In the genomic region with DNA sequence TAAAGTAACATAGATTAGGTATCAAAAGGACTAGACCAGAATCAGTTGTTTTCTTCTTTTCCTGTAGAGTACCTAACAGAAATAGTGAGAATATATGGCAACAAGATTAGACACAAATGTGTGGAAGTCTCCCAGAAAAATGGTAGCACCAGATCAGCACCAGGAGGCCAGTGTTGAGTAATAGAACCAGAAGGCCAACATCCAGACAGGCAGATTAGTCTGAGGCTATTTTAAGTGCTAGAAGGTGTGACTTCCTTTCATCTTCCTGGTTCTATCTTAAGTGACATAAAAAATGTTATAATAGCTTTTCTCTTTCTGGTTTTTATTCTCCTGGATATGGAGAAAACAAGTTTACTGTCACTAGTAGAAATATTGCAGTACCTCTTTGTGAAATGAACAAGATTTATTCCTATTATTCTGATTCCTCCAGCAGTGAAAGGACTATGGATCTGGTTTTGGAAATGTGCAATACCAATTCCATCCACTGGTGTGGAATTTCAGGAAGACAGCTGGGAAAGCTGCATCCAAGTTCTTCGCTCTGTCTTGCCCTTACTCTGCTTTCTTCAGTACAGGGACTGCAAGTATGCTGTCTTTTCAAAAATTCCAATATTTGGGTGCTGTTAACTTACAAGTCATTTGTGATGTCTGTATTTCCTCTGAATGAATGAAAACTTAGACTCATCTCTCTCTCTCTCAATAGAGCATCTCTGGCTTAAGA, we compare ENCODE assay signal across 6 cellular contexts. TPM values are rescaled to one million over a fixed set of nuclear protein-coding genes. Genes with fewer than 3 reads are reported as not detected.
A peak's percentile ranks its signal among the peaks of the same experiment; 100 is the strongest.
DNase-seq lines count a peak whose midpoint lies in the region; ATAC-seq and TF ChIP-seq lines count a peak whose summit lies in the region.

No MANE protein-coding gene starts in this region.

- H3K4me1 Mint-ChIP-seq in WTC11 (no peaks in the 10 kb centered on the region), mesothelial cell of epicardium (no peaks in the 10 kb centered on the region), CD14-positive monocyte (peaks cover 4% of the 10 kb centered on the region)

- intact Hi-C loops in CD14-positive monocyte (cut with micrococcal nuclease), result no loop called here

- H3K9me3 Mint-ChIP-seq in WTC11, result no peaks in the 10 kb centered on the region
- no peaks in the 10 kb centered on the region for H3K9me3 Mint-ChIP-seq in mesothelial cell of epicardium
- no peaks in the 10 kb centered on the region for H3K9me3 Mint-ChIP-seq in CD14-positive monocyte

- peak; percentile 94 for ATAC-seq in WTC11
- no peak for ATAC-seq in HG02870 (IDR thresholded peaks at IDR 0.05; ENCODE audit: unreplicated experiment)

- TF ChIP-seq CTCF in GM12875 (IDR thresholded peaks at IDR 0.05; ENCODE audit: borderline replicate concordance, insufficient read depth, low read depth, low read length) (peak; percentile 5; the same call in 1 of the 2 replicates), WTC11 (IDR thresholded peaks at IDR 0.05) (peak; percentile 22; the same call in 1 of the 2 replicates), mesothelial cell of epicardium (IDR thresholded peaks at IDR 0.05; ENCODE audit: unreplicated experiment) (peak; percentile 72), CD14-positive monocyte (IDR thresholded peaks at IDR 0.05) (no peak)

- DNase-seq in WTC11 (ENCODE audit: low spot score), result no peak
- DNase-seq in mesothelial cell of epicardium (ENCODE audit: low spot score in 2 of 2, unreplicated experiment in 2 of 2), result no peak
- DNase-seq in CD14-positive monocyte (ENCODE audit: low spot score), result no peak
- DNase-seq in germinal center (ENCODE audit: low spot score), result no peak

- CTCF ChIA-PET in WTC11 (lab: Charles Lee), result interaction anchor here (0.7 to 0.8 kb wide), 2 partner anchors 11 to 18 kb away, joined by 4 read pairs; no protein-coding TSS in a partner anchor

- H3K4me3 ChIP-seq in GM12875 (ENCODE audit: low read depth, low read length), result no peak overlapping the region

- H3K27me3 Mint-ChIP-seq in WTC11 (ENCODE audit: low read depth) (no peaks in the 10 kb centered on the region), mesothelial cell of epicardium (ENCODE audit: low read depth) (no peaks in the 10 kb centered on the region), CD14-positive monocyte (ENCODE audit: low read depth in 3 of 3) (no peaks in the 10 kb centered on the region)

- H3K36me3 Mint-ChIP-seq in WTC11 (no peaks in the 10 kb centered on the region), mesothelial cell of epicardium (peaks cover 15% of the 10 kb centered on the region), CD14-positive monocyte (peaks cover 53 to 56% of the 10 kb centered on the region in 2 donors)

- H3K27ac Mint-ChIP-seq in WTC11, result no peak overlapping the region; the same call in 1 of the 2 replicates
- H3K27ac Mint-ChIP-seq in mesothelial cell of epicardium, result peak overlapping the region; percentile 26
- no peak overlapping the region for H3K27ac Mint-ChIP-seq in CD14-positive monocyte

- no peak overlapping the region for H3K4me3 Mint-ChIP-seq in WTC11
- no peak overlapping the region for H3K4me3 Mint-ChIP-seq in mesothelial cell of epicardium
- H3K4me3 Mint-ChIP-seq in CD14-positive monocyte, result no peak overlapping the region

- POLR2A ChIA-PET in WTC11 (lab: Charles Lee), result no interaction called here

TF ChIP-seq in WTC11, 78 proteins besides CTCF, POLR2A, EP300 and RAD21:
- TF ChIP-seq E2F4 (CRISPR knock-in tag; IDR thresholded peaks at IDR 0.05; ENCODE audit: borderline replicate concordance, low read depth) (no peak), IRF2 (CRISPR knock-in tag; IDR thresholded peaks at IDR 0.05; ENCODE audit: borderline replicate concordance, low read depth) (no peak), NFYB (CRISPR knock-in tag; conservative IDR thresholded peaks at IDR 0.05; ENCODE audit: low read depth) (no peak), CREB1 (CRISPR knock-in tag; IDR thresholded peaks at IDR 0.05) (no peak)
- TF ChIP-seq, protein P1, sequence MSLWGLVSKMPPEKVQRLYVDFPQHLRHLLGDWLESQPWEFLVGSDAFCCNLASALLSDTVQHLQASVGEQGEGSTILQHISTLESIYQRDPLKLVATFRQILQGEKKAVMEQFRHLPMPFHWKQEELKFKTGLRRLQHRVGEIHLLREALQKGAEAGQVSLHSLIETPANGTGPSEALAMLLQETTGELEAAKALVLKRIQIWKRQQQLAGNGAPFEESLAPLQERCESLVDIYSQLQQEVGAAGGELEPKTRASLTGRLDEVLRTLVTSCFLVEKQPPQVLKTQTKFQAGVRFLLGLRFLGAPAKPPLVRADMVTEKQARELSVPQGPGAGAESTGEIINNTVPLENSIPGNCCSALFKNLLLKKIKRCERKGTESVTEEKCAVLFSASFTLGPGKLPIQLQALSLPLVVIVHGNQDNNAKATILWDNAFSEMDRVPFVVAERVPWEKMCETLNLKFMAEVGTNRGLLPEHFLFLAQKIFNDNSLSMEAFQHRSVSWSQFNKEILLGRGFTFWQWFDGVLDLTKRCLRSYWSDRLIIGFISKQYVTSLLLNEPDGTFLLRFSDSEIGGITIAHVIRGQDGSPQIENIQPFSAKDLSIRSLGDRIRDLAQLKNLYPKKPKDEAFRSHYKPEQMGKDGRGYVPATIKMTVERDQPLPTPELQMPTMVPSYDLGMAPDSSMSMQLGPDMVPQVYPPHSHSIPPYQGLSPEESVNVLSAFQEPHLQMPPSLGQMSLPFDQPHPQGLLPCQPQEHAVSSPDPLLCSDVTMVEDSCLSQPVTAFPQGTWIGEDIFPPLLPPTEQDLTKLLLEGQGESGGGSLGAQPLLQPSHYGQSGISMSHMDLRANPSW (CRISPR knock-in tag; conservative IDR thresholded peaks at IDR 0.05; ENCODE audit: low read depth), result no peak
- TF ChIP-seq, protein P2, sequence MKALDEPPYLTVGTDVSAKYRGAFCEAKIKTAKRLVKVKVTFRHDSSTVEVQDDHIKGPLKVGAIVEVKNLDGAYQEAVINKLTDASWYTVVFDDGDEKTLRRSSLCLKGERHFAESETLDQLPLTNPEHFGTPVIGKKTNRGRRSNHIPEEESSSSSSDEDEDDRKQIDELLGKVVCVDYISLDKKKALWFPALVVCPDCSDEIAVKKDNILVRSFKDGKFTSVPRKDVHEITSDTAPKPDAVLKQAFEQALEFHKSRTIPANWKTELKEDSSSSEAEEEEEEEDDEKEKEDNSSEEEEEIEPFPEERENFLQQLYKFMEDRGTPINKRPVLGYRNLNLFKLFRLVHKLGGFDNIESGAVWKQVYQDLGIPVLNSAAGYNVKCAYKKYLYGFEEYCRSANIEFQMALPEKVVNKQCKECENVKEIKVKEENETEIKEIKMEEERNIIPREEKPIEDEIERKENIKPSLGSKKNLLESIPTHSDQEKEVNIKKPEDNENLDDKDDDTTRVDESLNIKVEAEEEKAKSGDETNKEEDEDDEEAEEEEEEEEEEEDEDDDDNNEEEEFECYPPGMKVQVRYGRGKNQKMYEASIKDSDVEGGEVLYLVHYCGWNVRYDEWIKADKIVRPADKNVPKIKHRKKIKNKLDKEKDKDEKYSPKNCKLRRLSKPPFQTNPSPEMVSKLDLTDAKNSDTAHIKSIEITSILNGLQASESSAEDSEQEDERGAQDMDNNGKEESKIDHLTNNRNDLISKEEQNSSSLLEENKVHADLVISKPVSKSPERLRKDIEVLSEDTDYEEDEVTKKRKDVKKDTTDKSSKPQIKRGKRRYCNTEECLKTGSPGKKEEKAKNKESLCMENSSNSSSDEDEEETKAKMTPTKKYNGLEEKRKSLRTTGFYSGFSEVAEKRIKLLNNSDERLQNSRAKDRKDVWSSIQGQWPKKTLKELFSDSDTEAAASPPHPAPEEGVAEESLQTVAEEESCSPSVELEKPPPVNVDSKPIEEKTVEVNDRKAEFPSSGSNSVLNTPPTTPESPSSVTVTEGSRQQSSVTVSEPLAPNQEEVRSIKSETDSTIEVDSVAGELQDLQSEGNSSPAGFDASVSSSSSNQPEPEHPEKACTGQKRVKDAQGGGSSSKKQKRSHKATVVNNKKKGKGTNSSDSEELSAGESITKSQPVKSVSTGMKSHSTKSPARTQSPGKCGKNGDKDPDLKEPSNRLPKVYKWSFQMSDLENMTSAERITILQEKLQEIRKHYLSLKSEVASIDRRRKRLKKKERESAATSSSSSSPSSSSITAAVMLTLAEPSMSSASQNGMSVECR (CRISPR knock-in tag; IDR thresholded peaks at IDR 0.05; ENCODE audit: borderline replicate concordance), result no peak

RNA-seq across cellular contexts. Expression of gene SHLD3, which starts 39.1 kb away (rescaled TPM):
- total RNA-seq in WTC11 (2021), result 1.9 to 3.3 TPM (median 2.5 TPM) in 3 replicates
- total RNA-seq in mesothelial cell of epicardium, result 3.5 to 4.0 TPM (median 3.7 TPM) in 3 replicates
- 1 to 10 TPM; 2.6 to 4.9 TPM for polyA plus RNA-seq in CD14-positive monocyte

RNA-seq across cellular contexts. Expression of gene TRAPPC13, which starts 39.1 kb away (rescaled TPM):
- total RNA-seq in WTC11 (2021), result 16.3 to 18.8 TPM (median 17.0 TPM) in 3 replicates
- total RNA-seq in mesothelial cell of epicardium, result 21.7 to 21.8 TPM (median 21.8 TPM) in 3 replicates
- 10 to 100 TPM; 14.9 to 17.3 TPM for polyA plus RNA-seq in CD14-positive monocyte

RNA-seq across cellular contexts. Expression of gene TRIM23, which starts 39.8 kb away (rescaled TPM):
- total RNA-seq in WTC11 (2021) (11.2 to 13.0 TPM (median 11.8 TPM) in 3 replicates), mesothelial cell of epicardium (18.1 to 20.4 TPM (median 18.9 TPM) in 3 replicates)
- polyA plus RNA-seq in CD14-positive monocyte, result 1 to 10 TPM; 3.2 to 5.6 TPM

RNA-seq across cellular contexts. Expression of gene SGTB, which starts 57.9 kb away (rescaled TPM):
- 11.8 to 13.5 TPM (median 12.7 TPM) in 3 replicates for total RNA-seq in WTC11 (2021)
- 6.4 to 9.4 TPM (median 8.6 TPM) in 3 replicates for total RNA-seq in mesothelial cell of epicardium
- polyA plus RNA-seq in CD14-positive monocyte, result 10 to 100 TPM in 1 of 2 donors, 1 to 10 TPM in 1; 7.4 to 16.5 TPM

RNA-seq across cellular contexts. Expression of gene NLN, which starts 58.0 kb away (rescaled TPM):
- total RNA-seq in WTC11 (2021), result 140 to 163 TPM (median 141 TPM) in 3 replicates
- 42.5 to 43.4 TPM (median 42.8 TPM) in 3 replicates for total RNA-seq in mesothelial cell of epicardium
- 10 to 100 TPM; 17.7 to 39.2 TPM for polyA plus RNA-seq in CD14-positive monocyte
